In the genomic region with DNA sequence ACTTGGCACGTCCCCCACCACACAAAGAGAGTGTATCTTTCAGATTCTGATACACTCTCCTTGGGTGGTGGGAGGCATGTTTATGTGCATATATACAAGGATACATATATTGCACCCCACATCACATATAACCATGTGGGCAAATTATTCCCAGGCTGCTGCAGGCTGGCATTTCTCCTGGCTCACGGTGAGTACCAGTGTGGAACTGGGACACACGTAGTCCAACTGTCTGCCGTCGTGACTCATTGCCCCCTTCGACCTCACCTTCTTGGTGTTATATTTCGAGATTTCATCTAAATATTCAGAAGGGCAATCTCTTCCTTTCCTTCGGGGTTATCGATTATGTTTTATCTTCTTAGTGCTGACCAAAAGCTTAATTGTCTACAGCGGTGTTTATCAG, we compare ENCODE assay signal across 8 cellular contexts.
"Had no signal": no experiment of that assay in that cellular context is flagged by ENCODE, and none has a peak within 500 bp of the region (broad histone marks: within the 10 kb centered on the region; RNA-seq: fewer than 3 reads in every experiment).

No MANE protein-coding gene starts in this region.

- DNase-seq: H9, HCEC 1CT, KBM-7 had no signal

- H3K4me3 ChIP-seq: GM23338 had no signal

- ATAC-seq: GM23338, HepG2 had no signal

- H3K27ac Mint-ChIP-seq: GM23338, H9, IgD-negative memory B cell had no signal

- H3K27me3 Mint-ChIP-seq: IgD-negative memory B cell had no signal

- H3K4me3 Mint-ChIP-seq: GM23338, H9 had no signal

- FAIRE-seq: H1, H54, HepG2 had no signal
